In the genomic region with DNA sequence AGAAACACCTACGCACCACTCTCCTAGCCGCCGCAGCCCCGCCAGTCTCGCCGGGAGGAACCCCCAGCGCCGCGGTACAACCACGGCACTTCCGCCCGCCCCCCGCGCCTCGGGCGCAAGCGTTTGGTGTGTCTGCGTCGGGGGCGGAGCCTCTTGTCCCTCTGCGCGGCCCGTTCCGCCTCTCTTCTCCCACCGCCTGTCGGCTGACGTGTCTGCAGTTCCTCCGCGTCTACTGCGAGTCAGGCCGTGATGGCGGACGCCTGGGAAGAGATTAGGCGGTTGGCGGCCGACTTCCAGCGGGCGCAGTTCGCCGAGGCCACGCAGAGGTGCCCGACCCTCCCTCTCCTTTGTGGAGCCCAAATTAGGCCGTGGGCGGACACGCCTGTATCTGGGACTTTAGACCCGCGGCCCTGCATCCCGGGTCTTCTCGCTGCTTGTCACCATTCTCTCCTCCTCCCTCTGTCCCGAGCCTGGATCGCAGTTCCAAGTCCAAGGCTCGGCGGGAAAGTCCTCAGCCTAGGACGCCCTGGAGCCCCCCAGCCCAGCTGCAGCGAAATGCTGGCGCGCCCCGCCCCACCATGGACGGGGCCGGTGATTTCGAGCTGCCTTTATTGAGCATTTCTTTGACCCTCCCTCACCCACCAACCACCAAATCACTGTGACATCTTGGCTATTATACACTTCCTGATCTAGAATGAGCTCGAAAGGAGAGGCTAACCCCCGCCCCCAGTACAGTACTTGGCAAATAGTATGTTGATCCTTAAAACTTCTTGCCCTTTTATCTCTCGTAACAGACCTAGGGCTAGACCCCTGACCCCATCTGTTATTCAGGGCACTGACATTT, we compare ENCODE assay signal across 8 cellular contexts. TPM values are rescaled to one million over a fixed set of nuclear protein-coding genes. Genes with fewer than 3 reads are reported as not detected.
DNase-seq lines count a peak whose midpoint lies in the region; ATAC-seq, FAIRE-seq and TF ChIP-seq lines count a peak whose summit lies in the region.

A gene (plus strand): TSS at position 182 of the 844 bp plus-strand sequence. CDS start 68 bp downstream, at position 250.

- H3K9me3 ChIP-seq in keratinocyte (ENCODE audit: control insufficient read depth, low read depth, low read length) = no peaks in the 10 kb centered on the region

- peak within 1 kb of the TSS; percentile 97 for H3K9ac ChIP-seq in keratinocyte (ENCODE audit: control insufficient read depth, extremely low read depth, insufficient read depth, low read length)

- H3K27me3 ChIP-seq in keratinocyte (ENCODE audit: control insufficient read depth, extremely low read depth, insufficient read depth, low read length) = no peaks in the 10 kb centered on the region

- TF ChIP-seq CTCF in AG09319 (IDR thresholded peaks at IDR 0.05; ENCODE audit: low read depth, low read length) (no peak; the same call in 1 of the 2 replicates), keratinocyte (optimal IDR thresholded peaks at IDR 0.05 in 1 of 3, IDR thresholded peaks at IDR 0.05 in 1 of 3, conservative IDR thresholded peaks at IDR 0.05 in 1 of 3; ENCODE audit: extremely low read depth in 1 of 3, insufficient read depth in 2 of 3, low read length in 3 of 3) (peak in 1 of 3 experiments; percentile 4)

- H3K79me2 ChIP-seq in keratinocyte (ENCODE audit: control insufficient read depth, insufficient read depth, low read length) = peaks cover 14% of the 10 kb centered on the region

- no peaks in the 10 kb centered on the region for H3K9me1 ChIP-seq in keratinocyte (ENCODE audit: control insufficient read depth, extremely low read depth, insufficient read depth, low read length)

- peak; percentile 78 for FAIRE-seq in keratinocyte (lab: Jason Lieb, UNC)

- H3K4me2 ChIP-seq in keratinocyte (ENCODE audit: control insufficient read depth, extremely low read depth, insufficient read depth, low read depth, low read length) = peak within 1 kb of the TSS; percentile 89

- ATAC-seq in GM19035 (IDR thresholded peaks at IDR 0.05; ENCODE audit: unreplicated experiment) (peak; percentile 97), HG03354 (IDR thresholded peaks at IDR 0.05; ENCODE audit: poor library complexity, severe bottlenecking, unreplicated experiment) (peak; percentile 96)

- peak within 1 kb of the TSS; percentile 96 for H3K27ac ChIP-seq in keratinocyte (ENCODE audit: control insufficient read depth, insufficient read depth, low read length)

- H3K4me3 ChIP-seq in keratinocyte (ENCODE audit: control insufficient read depth in 2 of 3, extremely low read depth in 1 of 3, insufficient read depth in 2 of 3, low read depth in 1 of 3, low read length in 3 of 3) = peak within 1 kb of the TSS; percentile 88 to 95 (median 90)

- peaks cover 14% of the 10 kb centered on the region for H3K4me1 ChIP-seq in keratinocyte (ENCODE audit: control insufficient read depth, extremely low read depth, insufficient read depth, low read length)

- dilution Hi-C loops in keratinocyte (cut with MboI; ENCODE audit: extremely low pct_ligation_motif_present, low sequenced_read_pairs) = no loop called here

- DNase-seq in AG09319 (ENCODE audit: extremely low read depth, low read depth) (peak; percentile 71), NCI-H446 treated with DMSO at 0.1 percent for 48 hours (lab: John Stamatoyannopoulos, UW) (peak; percentile 91), cerebellum (ENCODE audit: low spot score) (peak; percentile 89), keratinocyte (ENCODE audit: low read depth, low spot score) (peak; percentile 17)
- DNase-seq in activated CD4-positive, CD25-positive, alpha-beta regulatory T cell treated with anti-CD3 and anti-CD28 coated beads, Interleukin-2, amount 50 U/mL, for 72 hours = peak; percentile 92
- peak; percentile 88 to 91 for DNase-seq in stimulated activated CD4-positive, alpha-beta T cell treated with anti-CD3 and anti-CD28 coated beads, Interleukin-15, amount 100 ng/mL, for 1 hour (ENCODE audit: low read depth in 1 of 2, low spot score in 1 of 2)

- H4K20me1 ChIP-seq in keratinocyte (ENCODE audit: control insufficient read depth, extremely low read depth, insufficient read depth, low read length) = no peaks in the 10 kb centered on the region

- H3K36me3 ChIP-seq in keratinocyte (ENCODE audit: control insufficient read depth in 2 of 2, extremely low read depth in 1 of 2, insufficient read depth in 2 of 2, low read length in 2 of 2) = peaks cover 0 to 5% of the 10 kb centered on the region in 2 experiments

- peak within 1 kb of the TSS; percentile 97 for H2AFZ ChIP-seq in keratinocyte (ENCODE audit: control insufficient read depth, low read length)

RNA-seq across cellular contexts. Expression of the gene that starts here (rescaled TPM):
- 17.1 TPM for total RNA-seq in cerebellum
- polyA plus RNA-seq in keratinocyte = 6.9 to 13.1 TPM (median 10.4 TPM) in 3 replicates
- polyA plus RNA-seq in keratinocyte (2011; ENCODE audit: low read depth) = 22.5 TPM
- polyA plus RNA-seq in keratinocyte (2011; cell fraction: cytosol; rRNA removed) = 2.8 and 5.7 TPM in 2 replicates
- 18.5 and 25.5 TPM in 2 replicates for polyA plus RNA-seq in keratinocyte (2011; cell fraction: nucleus; rRNA removed)
- 10.9 and 12.7 TPM in 2 replicates for polyA plus RNA-seq in keratinocyte (2012; ENCODE audit: low replicate concordance)
- 1.3 to 8.7 TPM (median 5.4 TPM) in 3 replicates for polyA minus RNA-seq in keratinocyte
- polyA minus RNA-seq in keratinocyte (2011; cell fraction: cytosol; rRNA and poly(A)+ RNA removed) = 2.7 TPM
- polyA minus RNA-seq in keratinocyte (2011; cell fraction: nucleus; rRNA and poly(A)+ RNA removed) = 9.6 and 19.8 TPM in 2 replicates

Comparison
In these comparisons a context has a peak if more than half of its experiments do, and no peak if none do; other contexts are left out.
1. Peak in every context shown above with its lines: DNase-seq, ATAC-seq, H3K4me3 ChIP-seq and H3K27ac ChIP-seq.
2. DNase-seq: peak in every context shown above with its lines; median percentile 92 in activated CD4-positive, CD25-positive, alpha-beta regulatory T cell treated with anti-CD3 and anti-CD28 coated beads, Interleukin-2, amount 50 U/mL, for 72 hours; 91 in NCI-H446 treated with DMSO at 0.1 percent for 48 hours; 90 in stimulated activated CD4-positive, alpha-beta T cell treated with anti-CD3 and anti-CD28 coated beads, Interleukin-15, amount 100 ng/mL, for 1 hour; 89 in cerebellum; 71 in AG09319; 17 in keratinocyte.